Comparison of ENCODE assay signal across 19 cellular contexts in genomic region chrX:37984880-37985279, GRCh38. TPM values are rescaled to one million over a fixed set of nuclear protein-coding genes. Genes with fewer than 3 reads are reported as not detected.
DNase-seq lines count a peak whose midpoint lies in the region; ATAC-seq lines count a peak whose summit lies in the region.
"Had no signal": no experiment of that assay in that cellular context is flagged by ENCODE, and none has a peak within 500 bp of the region (broad histone marks: within the 10 kb centered on the region; RNA-seq: fewer than 3 reads in every experiment).

No MANE protein-coding gene starts in this region.

- H3K36me3 Mint-ChIP-seq in activated CD4-positive, alpha-beta T cell treated with anti-CD3 and anti-CD28 coated beads for 36 hours (ENCODE audit: low read depth): no peaks in the 10 kb centered on the region
- H3K36me3 Mint-ChIP-seq in activated T-cell treated with anti-CD3 and anti-CD28 coated beads, Interleukin-2, amount 50 U/mL, for 72 hours (ENCODE audit: insufficient read depth in 2 of 2): no peaks in the 10 kb centered on the region
- H3K36me3 Mint-ChIP-seq in activated T-cell treated with anti-CD3 and anti-CD28 coated beads, Interleukin-2, amount 50 U/mL, for 24 hours (ENCODE audit: low read depth): no peaks in the 10 kb centered on the region
- no peaks in the 10 kb centered on the region for H3K36me3 Mint-ChIP-seq in activated T-helper 17 cell treated with anti-CD3 and anti-CD28 coated beads, Interleukin-2, amount 50 U/mL, for 72 hours (ENCODE audit: low read depth)
- no peaks in the 10 kb centered on the region for H3K36me3 Mint-ChIP-seq in stimulated activated naive B cell treated with anti-CD40 and anti-IgM and Interleukin-4, amounts not matched to agents 10 μg/mL and 1 μg/mL and 100 μg/mL, for 72 hours
- H3K36me3 Mint-ChIP-seq: CD4-positive, CD25-positive, alpha-beta regulatory T cell; CD8-positive, alpha-beta T cell had no signal

- POLR2A ChIA-PET in activated CD4-positive, alpha-beta T cell treated with anti-CD3 and anti-CD28 coated beads for 36 hours (lab: Charles Lee): no interaction called here

- H3K4me3 Mint-ChIP-seq in activated CD4-positive, alpha-beta T cell treated with anti-CD3 and anti-CD28 coated beads for 36 hours: no peak overlapping the region
- no peak overlapping the region for H3K4me3 Mint-ChIP-seq in activated T-cell treated with anti-CD3 and anti-CD28 coated beads, Interleukin-2, amount 50 U/mL, for 72 hours
- H3K4me3 Mint-ChIP-seq in activated T-cell treated with anti-CD3 and anti-CD28 coated beads, Interleukin-2, amount 50 U/mL, for 24 hours: no peak overlapping the region
- no peak overlapping the region for H3K4me3 Mint-ChIP-seq in activated T-helper 17 cell treated with anti-CD3 and anti-CD28 coated beads, Interleukin-2, amount 50 U/mL, for 72 hours
- H3K4me3 Mint-ChIP-seq in stimulated activated naive B cell treated with anti-CD40 and anti-IgM and Interleukin-4, amounts not matched to agents 10 μg/mL and 1 μg/mL and 100 μg/mL, for 72 hours: no peak overlapping the region
- H3K4me3 Mint-ChIP-seq: B cell; CD4-positive, CD25-positive, alpha-beta regulatory T cell; CD8-positive, alpha-beta T cell had no signal

- CTCF ChIA-PET in activated CD4-positive, alpha-beta T cell treated with anti-CD3 and anti-CD28 coated beads for 36 hours (lab: Charles Lee): no interaction called here

- H3K9me3 Mint-ChIP-seq in activated CD4-positive, alpha-beta T cell treated with anti-CD3 and anti-CD28 coated beads for 36 hours (ENCODE audit: low read depth): no peaks in the 10 kb centered on the region
- no peaks in the 10 kb centered on the region for H3K9me3 Mint-ChIP-seq in activated T-cell treated with anti-CD3 and anti-CD28 coated beads, Interleukin-2, amount 50 U/mL, for 72 hours
- H3K9me3 Mint-ChIP-seq in activated T-cell treated with anti-CD3 and anti-CD28 coated beads, Interleukin-2, amount 50 U/mL, for 24 hours: no peaks in the 10 kb centered on the region
- no peaks in the 10 kb centered on the region for H3K9me3 Mint-ChIP-seq in activated T-helper 17 cell treated with anti-CD3 and anti-CD28 coated beads, Interleukin-2, amount 50 U/mL, for 72 hours
- H3K9me3 Mint-ChIP-seq in stimulated activated naive B cell treated with anti-CD40 and anti-IgM and Interleukin-4, amounts not matched to agents 10 μg/mL and 1 μg/mL and 100 μg/mL, for 72 hours: peaks cover 0 to 6% of the 10 kb centered on the region in 2 donors
- H3K9me3 Mint-ChIP-seq: CD8-positive, alpha-beta T cell had no signal

- peak; percentile 44 for ATAC-seq in activated CD4-positive, alpha-beta T cell treated with anti-CD3 and anti-CD28 coated beads for 36 hours
- peak; percentile 78 for ATAC-seq in activated T-cell treated with anti-CD3 and anti-CD28 coated beads, Interleukin-2, amount 50 U/mL, for 72 hours (replicated peaks in 1 of 2)
- ATAC-seq in activated T-helper 17 cell treated with anti-CD3 and anti-CD28 coated beads, Interleukin-2, amount 50 U/mL, for 72 hours (replicated peaks): peak; percentile 87
- peak; percentile 45 to 71 for ATAC-seq in stimulated activated naive B cell treated with anti-CD40 and anti-IgM and Interleukin-4, amounts not matched to agents 10 μg/mL and 1 μg/mL and 100 μg/mL, for 72 hours (replicated peaks)
- no peak for ATAC-seq in GM18867 (IDR thresholded peaks at IDR 0.05; ENCODE audit: unreplicated experiment)
- ATAC-seq: CD8-positive, alpha-beta T cell had no signal

- H3K27me3 Mint-ChIP-seq in activated CD4-positive, alpha-beta T cell treated with anti-CD3 and anti-CD28 coated beads for 36 hours: peaks cover under 1% of the 10 kb centered on the region
- peaks cover 38% of the 10 kb centered on the region for H3K27me3 Mint-ChIP-seq in activated T-cell treated with anti-CD3 and anti-CD28 coated beads, Interleukin-2, amount 50 U/mL, for 72 hours (ENCODE audit: low read depth)
- H3K27me3 Mint-ChIP-seq in activated T-cell treated with anti-CD3 and anti-CD28 coated beads, Interleukin-2, amount 50 U/mL, for 24 hours: peaks cover 46% of the 10 kb centered on the region
- no peaks in the 10 kb centered on the region for H3K27me3 Mint-ChIP-seq in activated T-helper 17 cell treated with anti-CD3 and anti-CD28 coated beads, Interleukin-2, amount 50 U/mL, for 72 hours
- peaks cover 0 to 16% of the 10 kb centered on the region in 2 donors for H3K27me3 Mint-ChIP-seq in stimulated activated naive B cell treated with anti-CD40 and anti-IgM and Interleukin-4, amounts not matched to agents 10 μg/mL and 1 μg/mL and 100 μg/mL, for 72 hours
- H3K27me3 Mint-ChIP-seq: B cell; CD4-positive, CD25-positive, alpha-beta regulatory T cell had no signal

- intact Hi-C loops in activated CD4-positive, alpha-beta T cell treated with anti-CD3 and anti-CD28 coated beads for 36 hours (cut with DNase I, micrococcal nuclease): no loop called here

- no peaks in the 10 kb centered on the region for H3K4me1 Mint-ChIP-seq in activated CD4-positive, alpha-beta T cell treated with anti-CD3 and anti-CD28 coated beads for 36 hours
- H3K4me1 Mint-ChIP-seq in activated T-cell treated with anti-CD3 and anti-CD28 coated beads, Interleukin-2, amount 50 U/mL, for 72 hours (ENCODE audit: low read depth): peaks cover 5% of the 10 kb centered on the region
- no peaks in the 10 kb centered on the region for H3K4me1 Mint-ChIP-seq in activated T-cell treated with anti-CD3 and anti-CD28 coated beads, Interleukin-2, amount 50 U/mL, for 24 hours (ENCODE audit: low read depth)
- peaks cover 3% of the 10 kb centered on the region for H3K4me1 Mint-ChIP-seq in activated T-helper 17 cell treated with anti-CD3 and anti-CD28 coated beads, Interleukin-2, amount 50 U/mL, for 72 hours
- H3K4me1 Mint-ChIP-seq in stimulated activated naive B cell treated with anti-CD40 and anti-IgM and Interleukin-4, amounts not matched to agents 10 μg/mL and 1 μg/mL and 100 μg/mL, for 72 hours: no peaks in the 10 kb centered on the region
- H3K4me1 Mint-ChIP-seq: B cell had no signal

- no peak overlapping the region for H3K27ac Mint-ChIP-seq in activated CD4-positive, alpha-beta T cell treated with anti-CD3 and anti-CD28 coated beads for 36 hours
- no peak overlapping the region for H3K27ac Mint-ChIP-seq in activated T-cell treated with anti-CD3 and anti-CD28 coated beads, Interleukin-2, amount 50 U/mL, for 72 hours
- H3K27ac Mint-ChIP-seq in activated T-cell treated with anti-CD3 and anti-CD28 coated beads, Interleukin-2, amount 50 U/mL, for 24 hours: no peak overlapping the region
- H3K27ac Mint-ChIP-seq in activated T-helper 17 cell treated with anti-CD3 and anti-CD28 coated beads, Interleukin-2, amount 50 U/mL, for 72 hours: no peak overlapping the region
- no peak overlapping the region for H3K27ac Mint-ChIP-seq in stimulated activated naive B cell treated with anti-CD40 and anti-IgM and Interleukin-4, amounts not matched to agents 10 μg/mL and 1 μg/mL and 100 μg/mL, for 72 hours
- H3K27ac Mint-ChIP-seq: B cell; CD4-positive, CD25-positive, alpha-beta regulatory T cell; CD8-positive, alpha-beta T cell had no signal

- no peak for DNase-seq in activated CD4-positive, alpha-beta T cell treated with anti-CD3 and anti-CD28 coated beads for 36 hours
- no peak for DNase-seq in activated CD4-positive, alpha-beta T cell treated with anti-CD3 and anti-CD28 coated beads, Interleukin-2, amount 50 U/mL, for 1 hour
- no peak for DNase-seq in activated T-cell treated with anti-CD3 and anti-CD28 coated beads, Interleukin-2, amount 50 U/mL, for 72 hours
- DNase-seq in activated T-cell treated with anti-CD3 and anti-CD28 coated beads, Interleukin-2, amount 50 U/mL, for 24 hours: no peak
- DNase-seq in stimulated activated naive B cell treated with anti-CD40 and anti-IgM and Interleukin-4, amounts not matched to agents 10 μg/mL and 1 μg/mL and 100 μg/mL, for 72 hours: no peak
- no peak for DNase-seq in DMS79 (lab: John Stamatoyannopoulos, UW)
- DNase-seq: Caco-2; CD8-positive, alpha-beta T cell; DMS153; DMS79 treated with DMSO at 0.1 percent for 48 hours; GF-D8; GM23248; H7; HCEC 1CT had no signal

RNA-seq across cellular contexts. Expression of gene SYTL5, which starts 21.5 kb away (rescaled TPM):
- total RNA-seq in activated CD4-positive, alpha-beta T cell treated with anti-CD3 and anti-CD28 coated beads for 36 hours: not detected
- total RNA-seq in activated T-cell treated with anti-CD3 and anti-CD28 coated beads, Interleukin-2, amount 50 U/mL, for 72 hours: not detected
- total RNA-seq in activated T-helper 17 cell treated with anti-CD3 and anti-CD28 coated beads, Interleukin-2, amount 50 U/mL, for 72 hours: under 1 TPM; 0.06 to 0.26 TPM
- total RNA-seq: B cell; CD4-positive, CD25-positive, alpha-beta regulatory T cell; CD8-positive, alpha-beta T cell; G401; GM23248 had no signal
